1 cellular context compared by ENCODE assay signal in the genomic region with DNA sequence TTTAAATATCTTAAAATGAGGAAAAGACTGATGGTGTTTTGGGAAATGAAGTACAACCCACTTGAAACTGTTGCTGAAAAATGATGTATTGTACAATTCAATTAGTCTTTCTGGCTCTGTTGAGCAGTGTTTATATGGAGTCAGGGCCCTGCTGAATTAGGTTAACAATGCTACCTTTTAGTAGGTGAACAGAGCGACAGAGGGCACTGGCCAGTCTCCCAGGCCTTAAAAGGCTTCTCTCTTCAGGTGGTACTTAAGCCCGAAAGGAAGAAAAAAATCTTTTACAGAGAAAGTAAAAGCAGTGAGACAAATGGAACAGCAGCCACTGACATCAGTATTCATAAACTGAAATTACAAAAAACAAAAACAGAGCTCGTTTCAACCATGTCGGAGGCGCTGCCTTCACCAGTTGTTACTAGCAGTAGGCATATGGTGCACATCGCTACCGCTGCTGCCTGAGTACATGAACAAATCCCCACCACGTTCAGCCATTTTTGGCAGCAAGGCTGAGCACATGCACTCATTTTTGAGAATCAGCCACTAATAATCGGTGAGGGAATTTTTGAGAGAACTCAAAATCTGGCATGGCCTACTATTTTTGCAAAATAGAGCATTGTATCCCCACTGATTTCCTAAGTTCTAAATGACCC.
TF ChIP-seq lines count a peak whose summit lies in the region.

No MANE protein-coding gene starts in this region.

TF ChIP-seq in WTC11, 78 proteins besides CTCF, POLR2A, EP300 and RAD21 (continued from another document):
- TF ChIP-seq, protein P1, sequence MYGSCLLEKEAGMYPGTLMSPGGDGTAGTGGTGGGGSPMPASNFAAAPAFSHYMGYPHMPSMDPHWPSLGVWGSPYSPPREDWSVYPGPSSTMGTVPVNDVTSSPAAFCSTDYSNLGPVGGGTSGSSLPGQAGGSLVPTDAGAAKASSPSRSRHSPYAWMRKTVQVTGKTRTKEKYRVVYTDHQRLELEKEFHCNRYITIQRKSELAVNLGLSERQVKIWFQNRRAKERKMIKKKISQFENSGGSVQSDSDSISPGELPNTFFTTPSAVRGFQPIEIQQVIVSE (CRISPR knock-in tag; IDR thresholded peaks at IDR 0.05; ENCODE audit: borderline replicate concordance), result no peak
